19 cellular contexts compared by ENCODE assay signal in genomic region chrX:111615227-111615626, GRCh38.
A peak's percentile ranks its signal among the peaks of the same experiment; 100 is the strongest.
DNase-seq lines count a peak whose midpoint lies in the region; ATAC-seq and TF ChIP-seq lines count a peak whose summit lies in the region.
"Had no signal": no experiment of that assay in that cellular context is flagged by ENCODE, and none has a peak within 500 bp of the region (broad histone marks: within the 10 kb centered on the region; RNA-seq: fewer than 3 reads in every experiment).

No MANE protein-coding gene starts in this region.

- no peak overlapping the region for H3K4me3 Mint-ChIP-seq in WTC11
- H3K4me3 Mint-ChIP-seq: B cell; CD4-positive, CD25-positive, alpha-beta regulatory T cell; CD8-positive, alpha-beta memory T cell had no signal

- POLR2A ChIA-PET in WTC11 (lab: Charles Lee) = no interaction called here

- ATAC-seq in WTC11 (no peak), foreskin keratinocyte (peak; percentile 68), GM21528 (IDR thresholded peaks at IDR 0.05; ENCODE audit: low FRiP score, unreplicated experiment) (no peak), HG02610 (IDR thresholded peaks at IDR 0.05; ENCODE audit: unreplicated experiment) (no peak)
- ATAC-seq: GM12878 had no signal

- no peak overlapping the region for H3K27ac ChIP-seq in foreskin keratinocyte
- H3K27ac ChIP-seq: 22Rv1, BLaER1, C4-2B had no signal

- H3K36me3 Mint-ChIP-seq in WTC11 = peaks cover 7% of the 10 kb centered on the region
- H3K36me3 Mint-ChIP-seq: CD4-positive, CD25-positive, alpha-beta regulatory T cell; CD8-positive, alpha-beta memory T cell had no signal

- H3K27me3 Mint-ChIP-seq in WTC11 (ENCODE audit: low read depth) = peaks cover 2% of the 10 kb centered on the region; the same call in 1 of the 2 replicates
- H3K27me3 Mint-ChIP-seq: B cell; CD4-positive, CD25-positive, alpha-beta regulatory T cell had no signal

- H3K9me3 Mint-ChIP-seq in WTC11 = peaks cover 1% of the 10 kb centered on the region
- H3K9me3 Mint-ChIP-seq: CD8-positive, alpha-beta memory T cell had no signal

- peaks cover 11% of the 10 kb centered on the region for H3K4me1 Mint-ChIP-seq in WTC11
- H3K4me1 Mint-ChIP-seq: B cell; CD4-positive, CD25-positive, alpha-beta regulatory T cell; CD8-positive, alpha-beta memory T cell had no signal

- CTCF ChIA-PET in WTC11 (lab: Charles Lee) = no interaction called here

- no peaks in the 10 kb centered on the region for H3K4me1 ChIP-seq in foreskin keratinocyte
- H3K4me1 ChIP-seq: BLaER1 had no signal

- H3K27ac Mint-ChIP-seq in WTC11 = peak overlapping the region; percentile 36; the same call in 1 of the 2 replicates
- H3K27ac Mint-ChIP-seq: B cell; CD4-positive, CD25-positive, alpha-beta regulatory T cell; CD8-positive, alpha-beta memory T cell had no signal

- DNase-seq in NCI-H2171 treated with DMSO at 0.1 percent for 48 hours (lab: John Stamatoyannopoulos, UW) = peak; percentile 24
- no peak for DNase-seq in NCI-H2171 (lab: John Stamatoyannopoulos, UW)
- DNase-seq in WTC11 (ENCODE audit: low spot score) = no peak
- peak; percentile 6 to 22 for DNase-seq in foreskin keratinocyte
- DNase-seq: CD4-positive, CD25-positive, alpha-beta regulatory T cell; CD8-positive, alpha-beta memory T cell; DMS 273 treated with DMSO at 0.1 percent for 48 hours; DMS79; EL; GDM1; H7; HCEC 1CT had no signal

- TF ChIP-seq CTCF in WTC11 (IDR thresholded peaks at IDR 0.05) (no peak), foreskin keratinocyte (conservative IDR thresholded peaks at IDR 0.05) (no peak)

- H3K27me3 ChIP-seq in foreskin keratinocyte = no peaks in the 10 kb centered on the region

TF ChIP-seq in WTC11, 78 proteins besides CTCF, POLR2A, EP300 and RAD21:
- TF ChIP-seq FOXP4 (CRISPR knock-in tag; IDR thresholded peaks at IDR 0.05) (no peak), TEAD4 (CRISPR knock-in tag; IDR thresholded peaks at IDR 0.05) (no peak), ZNF263 (CRISPR knock-in tag; IDR thresholded peaks at IDR 0.05; ENCODE audit: low read depth) (no peak), NFYB (CRISPR knock-in tag; conservative IDR thresholded peaks at IDR 0.05; ENCODE audit: low read depth) (no peak), ZNF423 (CRISPR knock-in tag; IDR thresholded peaks at IDR 0.05) (no peak), ELF4 (CRISPR knock-in tag; IDR thresholded peaks at IDR 0.05; ENCODE audit: low read depth) (no peak), NR1H2 (CRISPR knock-in tag; IDR thresholded peaks at IDR 0.05) (no peak), ZNF416 (CRISPR knock-in tag; IDR thresholded peaks at IDR 0.05) (no peak), FOXK1 (CRISPR knock-in tag; IDR thresholded peaks at IDR 0.05) (no peak), MLX (CRISPR knock-in tag; IDR thresholded peaks at IDR 0.05) (no peak), RORB (CRISPR knock-in tag; IDR thresholded peaks at IDR 0.05) (no peak), MXD4 (CRISPR knock-in tag; IDR thresholded peaks at IDR 0.05; ENCODE audit: borderline replicate concordance) (no peak), ZNF512 (CRISPR knock-in tag; IDR thresholded peaks at IDR 0.05; ENCODE audit: borderline replicate concordance) (no peak), JAZF1 (CRISPR knock-in tag; IDR thresholded peaks at IDR 0.05) (no peak)
- TF ChIP-seq, protein P1, sequence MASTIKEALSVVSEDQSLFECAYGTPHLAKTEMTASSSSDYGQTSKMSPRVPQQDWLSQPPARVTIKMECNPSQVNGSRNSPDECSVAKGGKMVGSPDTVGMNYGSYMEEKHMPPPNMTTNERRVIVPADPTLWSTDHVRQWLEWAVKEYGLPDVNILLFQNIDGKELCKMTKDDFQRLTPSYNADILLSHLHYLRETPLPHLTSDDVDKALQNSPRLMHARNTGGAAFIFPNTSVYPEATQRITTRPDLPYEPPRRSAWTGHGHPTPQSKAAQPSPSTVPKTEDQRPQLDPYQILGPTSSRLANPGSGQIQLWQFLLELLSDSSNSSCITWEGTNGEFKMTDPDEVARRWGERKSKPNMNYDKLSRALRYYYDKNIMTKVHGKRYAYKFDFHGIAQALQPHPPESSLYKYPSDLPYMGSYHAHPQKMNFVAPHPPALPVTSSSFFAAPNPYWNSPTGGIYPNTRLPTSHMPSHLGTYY (CRISPR knock-in tag; IDR thresholded peaks at IDR 0.05) = no peak
- TF ChIP-seq, protein P2, sequence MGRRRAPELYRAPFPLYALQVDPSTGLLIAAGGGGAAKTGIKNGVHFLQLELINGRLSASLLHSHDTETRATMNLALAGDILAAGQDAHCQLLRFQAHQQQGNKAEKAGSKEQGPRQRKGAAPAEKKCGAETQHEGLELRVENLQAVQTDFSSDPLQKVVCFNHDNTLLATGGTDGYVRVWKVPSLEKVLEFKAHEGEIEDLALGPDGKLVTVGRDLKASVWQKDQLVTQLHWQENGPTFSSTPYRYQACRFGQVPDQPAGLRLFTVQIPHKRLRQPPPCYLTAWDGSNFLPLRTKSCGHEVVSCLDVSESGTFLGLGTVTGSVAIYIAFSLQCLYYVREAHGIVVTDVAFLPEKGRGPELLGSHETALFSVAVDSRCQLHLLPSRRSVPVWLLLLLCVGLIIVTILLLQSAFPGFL (CRISPR knock-in tag; IDR thresholded peaks at IDR 0.05; ENCODE audit: borderline replicate concordance) = no peak
- TF ChIP-seq, protein P3, sequence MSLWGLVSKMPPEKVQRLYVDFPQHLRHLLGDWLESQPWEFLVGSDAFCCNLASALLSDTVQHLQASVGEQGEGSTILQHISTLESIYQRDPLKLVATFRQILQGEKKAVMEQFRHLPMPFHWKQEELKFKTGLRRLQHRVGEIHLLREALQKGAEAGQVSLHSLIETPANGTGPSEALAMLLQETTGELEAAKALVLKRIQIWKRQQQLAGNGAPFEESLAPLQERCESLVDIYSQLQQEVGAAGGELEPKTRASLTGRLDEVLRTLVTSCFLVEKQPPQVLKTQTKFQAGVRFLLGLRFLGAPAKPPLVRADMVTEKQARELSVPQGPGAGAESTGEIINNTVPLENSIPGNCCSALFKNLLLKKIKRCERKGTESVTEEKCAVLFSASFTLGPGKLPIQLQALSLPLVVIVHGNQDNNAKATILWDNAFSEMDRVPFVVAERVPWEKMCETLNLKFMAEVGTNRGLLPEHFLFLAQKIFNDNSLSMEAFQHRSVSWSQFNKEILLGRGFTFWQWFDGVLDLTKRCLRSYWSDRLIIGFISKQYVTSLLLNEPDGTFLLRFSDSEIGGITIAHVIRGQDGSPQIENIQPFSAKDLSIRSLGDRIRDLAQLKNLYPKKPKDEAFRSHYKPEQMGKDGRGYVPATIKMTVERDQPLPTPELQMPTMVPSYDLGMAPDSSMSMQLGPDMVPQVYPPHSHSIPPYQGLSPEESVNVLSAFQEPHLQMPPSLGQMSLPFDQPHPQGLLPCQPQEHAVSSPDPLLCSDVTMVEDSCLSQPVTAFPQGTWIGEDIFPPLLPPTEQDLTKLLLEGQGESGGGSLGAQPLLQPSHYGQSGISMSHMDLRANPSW (CRISPR knock-in tag; conservative IDR thresholded peaks at IDR 0.05; ENCODE audit: low read depth) = no peak

Comparison
In these comparisons a context has a peak if more than half of its experiments do, and no peak if none do; other contexts are left out.
1. DNase-seq: peak in NCI-H2171 treated with DMSO at 0.1 percent for 48 hours (single experiment) and foreskin keratinocyte (2 of 2); none in NCI-H2171 (single experiment) and WTC11 (single experiment).